19 cellular contexts compared by ENCODE assay signal in genomic region chr14:58294201-58294600, GRCh38. TPM values are rescaled to one million over a fixed set of nuclear protein-coding genes. Genes with fewer than 3 reads are reported as not detected.
DNase-seq lines count a peak whose midpoint lies in the region; ATAC-seq and FAIRE-seq lines count a peak whose summit lies in the region.
"Had no signal": no experiment of that assay in that cellular context is flagged by ENCODE, and none has a peak within 500 bp of the region (broad histone marks: within the 10 kb centered on the region; RNA-seq: fewer than 3 reads in every experiment).

No MANE protein-coding gene starts in this region.

- H3K27me3 Mint-ChIP-seq in activated T-cell treated with anti-CD3 and anti-CD28 coated beads, Interleukin-2, amount 50 U/mL, for 4 hours (ENCODE audit: low read depth): no peaks in the 10 kb centered on the region
- H3K27me3 Mint-ChIP-seq in central memory CD8-positive, alpha-beta T cell: no peaks in the 10 kb centered on the region

- peaks cover 49% of the 10 kb centered on the region for H3K4me1 Mint-ChIP-seq in activated T-cell treated with anti-CD3 and anti-CD28 coated beads, Interleukin-2, amount 50 U/mL, for 4 hours (ENCODE audit: low read depth)
- peaks cover 52% of the 10 kb centered on the region for H3K4me1 Mint-ChIP-seq in central memory CD8-positive, alpha-beta T cell
- peaks cover 37% of the 10 kb centered on the region for H3K4me1 Mint-ChIP-seq in stimulated activated effector memory CD8-positive, alpha-beta T cell treated with anti-CD3 and anti-CD28 coated beads, Interleukin-12 subunit alpha, Interleukin-12 subunit beta, amount 100 ng/mL, for 72 hours

- no peak overlapping the region for H3K27ac Mint-ChIP-seq in central memory CD8-positive, alpha-beta T cell (ENCODE audit: low read depth)
- peak overlapping the region; percentile 26 for H3K27ac Mint-ChIP-seq in stimulated activated effector memory CD8-positive, alpha-beta T cell treated with anti-CD3 and anti-CD28 coated beads, Interleukin-12 subunit alpha, Interleukin-12 subunit beta, amount 100 ng/mL, for 72 hours

- peak overlapping the region; percentile 35 for H3K4me3 Mint-ChIP-seq in activated T-cell treated with anti-CD3 and anti-CD28 coated beads, Interleukin-2, amount 50 U/mL, for 4 hours
- peak overlapping the region; percentile 41 for H3K4me3 Mint-ChIP-seq in central memory CD8-positive, alpha-beta T cell
- no peak overlapping the region for H3K4me3 Mint-ChIP-seq in stimulated activated effector memory CD8-positive, alpha-beta T cell treated with anti-CD3 and anti-CD28 coated beads, Interleukin-12 subunit alpha, Interleukin-12 subunit beta, amount 100 ng/mL, for 72 hours

- H3K36me3 Mint-ChIP-seq in activated T-cell treated with anti-CD3 and anti-CD28 coated beads, Interleukin-2, amount 50 U/mL, for 4 hours (ENCODE audit: insufficient read depth): peaks cover 36% of the 10 kb centered on the region
- peaks cover 62% of the 10 kb centered on the region for H3K36me3 Mint-ChIP-seq in central memory CD8-positive, alpha-beta T cell (ENCODE audit: insufficient read depth)
- peaks cover 74% of the 10 kb centered on the region for H3K36me3 Mint-ChIP-seq in stimulated activated effector memory CD8-positive, alpha-beta T cell treated with anti-CD3 and anti-CD28 coated beads, Interleukin-12 subunit alpha, Interleukin-12 subunit beta, amount 100 ng/mL, for 72 hours

- no peaks in the 10 kb centered on the region for H3K9me3 Mint-ChIP-seq in activated T-cell treated with anti-CD3 and anti-CD28 coated beads, Interleukin-2, amount 50 U/mL, for 4 hours
- H3K9me3 Mint-ChIP-seq in central memory CD8-positive, alpha-beta T cell: no peaks in the 10 kb centered on the region
- no peaks in the 10 kb centered on the region for H3K9me3 Mint-ChIP-seq in stimulated activated effector memory CD8-positive, alpha-beta T cell treated with anti-CD3 and anti-CD28 coated beads, Interleukin-12 subunit alpha, Interleukin-12 subunit beta, amount 100 ng/mL, for 72 hours

- no peak for DNase-seq in activated T-cell treated with anti-CD3 and anti-CD28 coated beads, Interleukin-2, amount 50 U/mL, for 4 hours
- no peak for DNase-seq in activated T-cell treated with anti-CD3 and anti-CD28 coated beads, Interleukin-2, amount 50 U/mL, for 1 hour
- no peak for DNase-seq in HTR-8/SVneo (ENCODE audit: insufficient read length, low spot score)
- DNase-seq in central memory CD8-positive, alpha-beta T cell (ENCODE audit: low spot score in 2 of 2): no peak
- no peak for DNase-seq in stimulated activated effector memory CD8-positive, alpha-beta T cell treated with anti-CD3 and anti-CD28 coated beads, Interleukin-12 subunit alpha, Interleukin-12 subunit beta, amount 100 ng/mL, for 72 hours (ENCODE audit: low spot score in 2 of 2)
- DNase-seq in NCI-H2227 treated with DMSO at 0.1 percent for 48 hours (lab: John Stamatoyannopoulos, UW): no peak
- DNase-seq in RPMI8226: no peak
- DNase-seq in NCI-H2171 (lab: John Stamatoyannopoulos, UW): no peak
- DNase-seq: DMS 273 treated with DMSO at 0.1 percent for 48 hours; GF-D8; GOT3; Kasumi-1; NCI-H1105; NCI-H1694; NCI-H226; NCI-H526; NK-92 treated with Interleukin-12 subunit alpha and Interleukin-12 subunit beta, amount 100 ng/mL, for 24 hours; SHP77 treated with DMSO at 0.1 percent for 48 hours had no signal

- peak; percentile 94 for FAIRE-seq in HTR-8/SVneo (lab: Jason Lieb, UNC)
- FAIRE-seq: GM12892 had no signal

- no peak for ATAC-seq in activated T-cell treated with anti-CD3 and anti-CD28 coated beads, Interleukin-2, amount 50 U/mL, for 4 hours
- no peak for ATAC-seq in central memory CD8-positive, alpha-beta T cell (replicated peaks; ENCODE audit: extremely low read depth, poor library complexity, severe bottlenecking)
- ATAC-seq in stimulated activated effector memory CD8-positive, alpha-beta T cell treated with anti-CD3 and anti-CD28 coated beads, Interleukin-12 subunit alpha, Interleukin-12 subunit beta, amount 100 ng/mL, for 72 hours: no peak

RNA-seq across cellular contexts. Expression of gene ARID4A, which starts 4.2 kb away (rescaled TPM):
- total RNA-seq in activated T-cell treated with anti-CD3 and anti-CD28 coated beads, Interleukin-2, amount 50 U/mL, for 4 hours: 10 to 100 TPM; 12.2 to 17.4 (median 13.2) TPM

RNA-seq across cellular contexts. Expression of gene PSMA3, which starts 49.6 kb away (rescaled TPM):
- 100 to 1,000 TPM; 485 to 528 (median 512) TPM for total RNA-seq in activated T-cell treated with anti-CD3 and anti-CD28 coated beads, Interleukin-2, amount 50 U/mL, for 4 hours
